8 cellular contexts compared by ENCODE assay signal in genomic region chr12:14367097-14367661, GRCh38. TPM values are rescaled to one million over a fixed set of nuclear protein-coding genes. Genes with fewer than 3 reads are reported as not detected.
DNase-seq lines count a peak whose midpoint lies in the region; ATAC-seq and TF ChIP-seq lines count a peak whose summit lies in the region.

No MANE protein-coding gene starts in this region.

- H3K9me3 Mint-ChIP-seq in activated CD8-positive, alpha-beta T cell treated with anti-CD3 and anti-CD28 coated beads for 36 hours, result peaks cover 3% of the 10 kb centered on the region

- TF ChIP-seq CTCF in GM20000 (IDR thresholded peaks at IDR 0.05; ENCODE audit: extremely low read depth, missing control alignments), result no peak
- TF ChIP-seq CTCF in activated CD8-positive, alpha-beta T cell treated with anti-CD3 and anti-CD28 coated beads for 36 hours (IDR thresholded peaks at IDR 0.05), result no peak
- TF ChIP-seq CTCF in smooth muscle cell (IDR thresholded peaks at IDR 0.05; ENCODE audit: borderline replicate concordance, insufficient read depth, poor library complexity, severe bottlenecking), result no peak

- H3K27ac Mint-ChIP-seq in activated CD8-positive, alpha-beta T cell treated with anti-CD3 and anti-CD28 coated beads for 36 hours, result peak overlapping the region; percentile 97

- WGBS in HUES64, result 47% methylated on average over 4 of the region's 6 CpGs
- WGBS in smooth muscle cell (ENCODE audit: low lambda C conversion rate), result 14% methylated on average over 6 of the region's 6 CpGs

- peaks cover 6% of the 10 kb centered on the region for H3K4me1 ChIP-seq in ES-I3 (ENCODE audit: insufficient read depth, low read length)
- H3K4me1 ChIP-seq in HUES64 (ENCODE audit: insufficient read depth, low read length), result peaks cover 37% of the 10 kb centered on the region
- H3K4me1 ChIP-seq in smooth muscle cell (ENCODE audit: low read depth), result peaks cover 29% of the 10 kb centered on the region

- H3K4me3 ChIP-seq in HUES64 (ENCODE audit: low read length), result peak overlapping the region; percentile 85
- peak overlapping the region; percentile 75 for H3K4me3 ChIP-seq in smooth muscle cell

- H3K36me3 Mint-ChIP-seq in activated CD8-positive, alpha-beta T cell treated with anti-CD3 and anti-CD28 coated beads for 36 hours (ENCODE audit: low read depth), result peaks cover 32% of the 10 kb centered on the region

- peak; percentile 49 for ATAC-seq in activated CD8-positive, alpha-beta T cell treated with anti-CD3 and anti-CD28 coated beads for 36 hours
- ATAC-seq in GM19397 (IDR thresholded peaks at IDR 0.05; ENCODE audit: unreplicated experiment), result no peak

- H3K36me3 ChIP-seq in ES-I3 (ENCODE audit: insufficient read depth, low read length) (no peaks in the 10 kb centered on the region), HUES64 (ENCODE audit: insufficient read depth, low read length) (peaks cover 5% of the 10 kb centered on the region; the same call in 1 of the 2 replicates), smooth muscle cell (ENCODE audit: low read depth) (no peaks in the 10 kb centered on the region)

- no peaks in the 10 kb centered on the region for H4K20me1 ChIP-seq in smooth muscle cell (ENCODE audit: low read depth)

- H3K27me3 ChIP-seq in HUES64 (ENCODE audit: insufficient read depth, low read length) (no peaks in the 10 kb centered on the region), smooth muscle cell (ENCODE audit: low read depth) (no peaks in the 10 kb centered on the region)

- H3K27ac ChIP-seq in HUES64 (ENCODE audit: low read depth, low read length) (peak overlapping the region; percentile 39; the same call in 1 of the 2 replicates), smooth muscle cell (ENCODE audit: low read depth) (peak overlapping the region; percentile 94)

- no peaks in the 10 kb centered on the region for H3K27me3 Mint-ChIP-seq in activated CD8-positive, alpha-beta T cell treated with anti-CD3 and anti-CD28 coated beads for 36 hours

- peak overlapping the region; percentile 75 for H3K4me3 Mint-ChIP-seq in activated CD8-positive, alpha-beta T cell treated with anti-CD3 and anti-CD28 coated beads for 36 hours

- peaks cover 5% of the 10 kb centered on the region for H3F3A ChIP-seq in smooth muscle cell (ENCODE audit: low read depth)

- intact Hi-C loops in activated CD8-positive, alpha-beta T cell treated with anti-CD3 and anti-CD28 coated beads for 36 hours (cut with micrococcal nuclease), result loop anchor here (1.0 to 5.0 kb wide), 4 partner anchors 18 to 130 kb away; no protein-coding TSS in a partner anchor

- no peaks in the 10 kb centered on the region for H3K9me3 ChIP-seq in ES-I3 (ENCODE audit: control insufficient read depth, insufficient read depth, low read length)
- H3K9me3 ChIP-seq in HUES64 (ENCODE audit: insufficient read depth, low read depth, low read length), result peaks cover 4% of the 10 kb centered on the region; the same call in 1 of the 2 replicates
- H3K9me3 ChIP-seq in smooth muscle cell (replicated peaks; ENCODE audit: low read depth), result no peaks in the 10 kb centered on the region

- H3K9ac ChIP-seq in ES-I3 (ENCODE audit: low read depth, low read length) (peak overlapping the region; percentile 67), HUES64 (ENCODE audit: low read depth, low read length) (peak overlapping the region; percentile 96), smooth muscle cell (ENCODE audit: low read depth) (peak overlapping the region; percentile 94)

- peaks cover 63% of the 10 kb centered on the region for H3K79me2 ChIP-seq in smooth muscle cell (ENCODE audit: low read depth)

- POLR2A ChIA-PET in activated CD8-positive, alpha-beta T cell treated with anti-CD3 and anti-CD28 coated beads for 36 hours (lab: Charles Lee), result interaction anchor here (1.8 to 1.9 kb wide), 2 partner anchors 28 to 32 kb away, joined by 5 to 13 read pairs; no protein-coding TSS in a partner anchor

- H3K4me1 Mint-ChIP-seq in activated CD8-positive, alpha-beta T cell treated with anti-CD3 and anti-CD28 coated beads for 36 hours (ENCODE audit: low read depth), result peaks cover 42% of the 10 kb centered on the region

- peak overlapping the region; percentile 97 for H3K4me2 ChIP-seq in smooth muscle cell

- peak; percentile 58 for DNase-seq in GM20000 (ENCODE audit: low spot score)
- DNase-seq in activated CD8-positive, alpha-beta T cell treated with anti-CD3 and anti-CD28 coated beads for 36 hours, result no peak
- peak; percentile 41 for DNase-seq in glomerular visceral epithelial cell (ENCODE audit: extremely low spot score)
- no peak for DNase-seq in smooth muscle cell (lab: John Stamatoyannopoulos, UW; ENCODE audit: unreplicated experiment)
- no peak for DNase-seq in SK-N-DZ (ENCODE audit: low spot score)

- CTCF ChIA-PET in activated CD8-positive, alpha-beta T cell treated with anti-CD3 and anti-CD28 coated beads for 36 hours (lab: Charles Lee), result interaction anchor here (1.6 to 2.2 kb wide), 5 partner anchors 18 to 112 kb away, joined by 4 to 35 read pairs (median 18); no protein-coding TSS in a partner anchor

- H2AFZ ChIP-seq in smooth muscle cell (ENCODE audit: low read depth), result peak overlapping the region; percentile 25

RNA-seq across cellular contexts. Expression of gene ATF7IP, which starts 1.7 kb away (rescaled TPM):
- 45.3 TPM for polyA plus RNA-seq in HUES64 (2013, experiment 1 of 2)
- 55.5 TPM for polyA plus RNA-seq in HUES64 (2013, experiment 2 of 2)
- total RNA-seq in activated CD8-positive, alpha-beta T cell treated with anti-CD3 and anti-CD28 coated beads for 36 hours, result 100 to 1,000 TPM; 101 to 107 TPM
- 66.8 and 74.6 TPM in 2 replicates for total RNA-seq in smooth muscle cell
- 27.5 and 32.3 TPM in 2 replicates for polyA plus RNA-seq in smooth muscle cell
- polyA plus RNA-seq in SK-N-DZ (2014; cell fraction: cytosol; rRNA removed), result 25.8 and 25.9 TPM in 2 replicates
- 12.0 and 18.1 TPM in 2 replicates for polyA plus RNA-seq in SK-N-DZ (2014; cell fraction: nucleus; rRNA removed)

Comparison
In these comparisons a context has a peak if more than half of its experiments do, and no peak if none do; other contexts are left out.
1. DNase-seq: peak in GM20000 (single experiment) and glomerular visceral epithelial cell (single experiment); none in activated CD8-positive, alpha-beta T cell treated with anti-CD3 and anti-CD28 coated beads for 36 hours (single experiment), smooth muscle cell (single experiment) and SK-N-DZ (single experiment).
2. Peak in every context shown above with its lines, with median percentiles within 50 percentile points of each other: H3K9ac ChIP-seq.